Comparison of ENCODE assay signal across 18 cellular contexts in genomic region chr3:172132721-172133311, GRCh38.
DNase-seq lines count a peak whose midpoint lies in the region; ATAC-seq lines count a peak whose summit lies in the region.
"Had no signal": no experiment of that assay in that cellular context is flagged by ENCODE, and none has a peak within 500 bp of the region (broad histone marks: within the 10 kb centered on the region; RNA-seq: fewer than 3 reads in every experiment).

No MANE protein-coding gene starts in this region.

- H3K27ac Mint-ChIP-seq in activated T-helper 17 cell treated with anti-CD3 and anti-CD28 coated beads, Interleukin-2, amount 50 U/mL, for 72 hours: peak overlapping the region; percentile 62
- H3K27ac Mint-ChIP-seq in natural killer cell treated with Interleukin-12 subunit alpha and Interleukin-12 subunit beta and Interleukin-15 and Interleukin-18, amount 100 ng/mL, for 72 hours: peak overlapping the region; percentile 98 to 99
- H3K27ac Mint-ChIP-seq: nephron had no signal

- peaks cover 10 to 96% (median 80%) of the 10 kb centered on the region in 10 experiments for H3K4me1 ChIP-seq in BLaER1 treated with 17β-estradiol and CSF1 and Interleukin-3, amounts not matched to agents 10 nM and 100 nM

- H3K4me2 ChIP-seq in BLaER1 treated with 17β-estradiol and CSF1 and Interleukin-3, amounts not matched to agents 10 nM and 100 nM: peak overlapping the region in 5 of 11 experiments; percentile 6 to 74 (median 50); a peak in 5 of 22 replicates
- H3K4me2 ChIP-seq: hepatocyte had no signal

- H3K9ac ChIP-seq in BLaER1 treated with 17β-estradiol and CSF1 and Interleukin-3, amounts not matched to agents 10 nM and 100 nM: 0 out of 22 replicates have a peak overlapping the region, but pooled peaks of 1 of the 11 experiments have one; percentile 36

- peaks cover 52% of the 10 kb centered on the region for H3K4me1 Mint-ChIP-seq in activated T-helper 17 cell treated with anti-CD3 and anti-CD28 coated beads, Interleukin-2, amount 50 U/mL, for 72 hours
- H3K4me1 Mint-ChIP-seq in natural killer cell treated with Interleukin-12 subunit alpha and Interleukin-12 subunit beta and Interleukin-15 and Interleukin-18, amount 100 ng/mL, for 72 hours (ENCODE audit: low read depth in 2 of 2): peaks cover 70 to 84% of the 10 kb centered on the region in 2 donors

- H3K36me3 ChIP-seq in BLaER1 treated with 17β-estradiol and CSF1 and Interleukin-3, amounts not matched to agents 10 nM and 100 nM: peaks cover 0 to 53% (median 27%) of the 10 kb centered on the region in 11 experiments; a peak in 15 of 22 replicates

- no peak for DNase-seq in natural killer cell treated with Interleukin-12 subunit alpha and Interleukin-12 subunit beta and Interleukin-15 and Interleukin-18, amount 100 ng/mL, for 72 hours (ENCODE audit: low spot score)
- DNase-seq in activated naive CD4-positive, alpha-beta T cell treated with Interleukin-2 at 50 U/mL for 16 hours: no peak
- DNase-seq in occipital lobe (lab: John Stamatoyannopoulos, UW): no peak
- DNase-seq in NCI-H128 (lab: John Stamatoyannopoulos, UW; ENCODE audit: unreplicated experiment): no peak
- DNase-seq: activated naive CD8-positive, alpha-beta T cell treated with anti-CD3 and anti-CD28 coated beads, Interleukin-2, amount 10 ng/mL, durations not matched to agents 7 days and 5 days; kidney; mesendoderm; NCI-H2227 treated with DMSO at 0.1 percent for 48 hours; stimulated activated CD4-positive, alpha-beta T cell treated with anti-CD3 and anti-CD28 coated beads, Interleukin-4, amount 100 ng/mL, for 24 hours; substantia nigra had no signal

- ATAC-seq in GM21723 (IDR thresholded peaks at IDR 0.05; ENCODE audit: unreplicated experiment): peak; percentile 40
- ATAC-seq in activated T-helper 17 cell treated with anti-CD3 and anti-CD28 coated beads, Interleukin-2, amount 50 U/mL, for 72 hours (replicated peaks): no peak
- no peak for ATAC-seq in natural killer cell treated with Interleukin-12 subunit alpha and Interleukin-12 subunit beta and Interleukin-15 and Interleukin-18, amount 100 ng/mL, for 72 hours
- ATAC-seq in GM18873 (IDR thresholded peaks at IDR 0.05; ENCODE audit: low FRiP score, unreplicated experiment): no peak

- peaks cover 0 to 20% (median 0%) of the 10 kb centered on the region in 11 experiments; a peak in 3 of 22 replicates for H4K20me1 ChIP-seq in BLaER1 treated with 17β-estradiol and CSF1 and Interleukin-3, amounts not matched to agents 10 nM and 100 nM

- peaks cover 0 to 10% (median 0%) of the 10 kb centered on the region in 11 experiments; a peak in 1 of 22 replicates for H3K9me3 ChIP-seq in BLaER1 treated with 17β-estradiol and CSF1 and Interleukin-3, amounts not matched to agents 10 nM and 100 nM (replicated peaks in 1 of 11)

- H3K27ac ChIP-seq in BLaER1 treated with 17β-estradiol and CSF1 and Interleukin-3, amounts not matched to agents 10 nM and 100 nM: peak overlapping the region in 6 of 11 experiments; percentile 1 to 99 (median 92); a peak in 7 of 22 replicates
- H3K27ac ChIP-seq: hepatocyte had no signal

- peaks cover 5% of the 10 kb centered on the region for H3K36me3 Mint-ChIP-seq in activated T-helper 17 cell treated with anti-CD3 and anti-CD28 coated beads, Interleukin-2, amount 50 U/mL, for 72 hours (ENCODE audit: low read depth)
- H3K36me3 Mint-ChIP-seq in natural killer cell treated with Interleukin-12 subunit alpha and Interleukin-12 subunit beta and Interleukin-15 and Interleukin-18, amount 100 ng/mL, for 72 hours: peaks cover 24% of the 10 kb centered on the region

- no peaks in the 10 kb centered on the region for H3K27me3 Mint-ChIP-seq in activated T-helper 17 cell treated with anti-CD3 and anti-CD28 coated beads, Interleukin-2, amount 50 U/mL, for 72 hours
- no peaks in the 10 kb centered on the region for H3K27me3 Mint-ChIP-seq in natural killer cell treated with Interleukin-12 subunit alpha and Interleukin-12 subunit beta and Interleukin-15 and Interleukin-18, amount 100 ng/mL, for 72 hours
- H3K27me3 Mint-ChIP-seq: activated naive CD8-positive, alpha-beta T cell treated with anti-CD3 and anti-CD28 coated beads, Interleukin-2, amount 10 ng/mL, durations not matched to agents 7 days and 5 days; brain had no signal

- H3K9me3 Mint-ChIP-seq in activated T-helper 17 cell treated with anti-CD3 and anti-CD28 coated beads, Interleukin-2, amount 50 U/mL, for 72 hours: no peaks in the 10 kb centered on the region
- no peaks in the 10 kb centered on the region for H3K9me3 Mint-ChIP-seq in natural killer cell treated with Interleukin-12 subunit alpha and Interleukin-12 subunit beta and Interleukin-15 and Interleukin-18, amount 100 ng/mL, for 72 hours
- H3K9me3 Mint-ChIP-seq: activated T-helper 1 cell treated with anti-CD3 and anti-CD28 coated beads, Interleukin-12 subunit alpha, Interleukin-12 subunit beta, Interleukin-2, Interleukin-4 antibody, amounts not matched to agents 30 ng/mL and 10 ng/mL and 1 ng/mL, durations not matched to agents 14 hours and 24 hours and 36 hours; brain; nephron had no signal

- H3K4me3 Mint-ChIP-seq in activated T-helper 17 cell treated with anti-CD3 and anti-CD28 coated beads, Interleukin-2, amount 50 U/mL, for 72 hours: no peak overlapping the region
- H3K4me3 Mint-ChIP-seq in natural killer cell treated with Interleukin-12 subunit alpha and Interleukin-12 subunit beta and Interleukin-15 and Interleukin-18, amount 100 ng/mL, for 72 hours: peak overlapping the region; percentile 76
- H3K4me3 Mint-ChIP-seq: brain, nephron had no signal

- H3K27me3 ChIP-seq in BLaER1 treated with 17β-estradiol and CSF1 and Interleukin-3, amounts not matched to agents 10 nM and 100 nM: no peaks in the 10 kb centered on the region
- H3K27me3 ChIP-seq: hepatocyte had no signal

- no peak overlapping the region for H3K4me3 ChIP-seq in BLaER1 treated with 17β-estradiol and CSF1 and Interleukin-3, amounts not matched to agents 10 nM and 100 nM
- H3K4me3 ChIP-seq: hepatocyte had no signal
